12 cellular contexts compared by ENCODE assay signal in the genomic region with DNA sequence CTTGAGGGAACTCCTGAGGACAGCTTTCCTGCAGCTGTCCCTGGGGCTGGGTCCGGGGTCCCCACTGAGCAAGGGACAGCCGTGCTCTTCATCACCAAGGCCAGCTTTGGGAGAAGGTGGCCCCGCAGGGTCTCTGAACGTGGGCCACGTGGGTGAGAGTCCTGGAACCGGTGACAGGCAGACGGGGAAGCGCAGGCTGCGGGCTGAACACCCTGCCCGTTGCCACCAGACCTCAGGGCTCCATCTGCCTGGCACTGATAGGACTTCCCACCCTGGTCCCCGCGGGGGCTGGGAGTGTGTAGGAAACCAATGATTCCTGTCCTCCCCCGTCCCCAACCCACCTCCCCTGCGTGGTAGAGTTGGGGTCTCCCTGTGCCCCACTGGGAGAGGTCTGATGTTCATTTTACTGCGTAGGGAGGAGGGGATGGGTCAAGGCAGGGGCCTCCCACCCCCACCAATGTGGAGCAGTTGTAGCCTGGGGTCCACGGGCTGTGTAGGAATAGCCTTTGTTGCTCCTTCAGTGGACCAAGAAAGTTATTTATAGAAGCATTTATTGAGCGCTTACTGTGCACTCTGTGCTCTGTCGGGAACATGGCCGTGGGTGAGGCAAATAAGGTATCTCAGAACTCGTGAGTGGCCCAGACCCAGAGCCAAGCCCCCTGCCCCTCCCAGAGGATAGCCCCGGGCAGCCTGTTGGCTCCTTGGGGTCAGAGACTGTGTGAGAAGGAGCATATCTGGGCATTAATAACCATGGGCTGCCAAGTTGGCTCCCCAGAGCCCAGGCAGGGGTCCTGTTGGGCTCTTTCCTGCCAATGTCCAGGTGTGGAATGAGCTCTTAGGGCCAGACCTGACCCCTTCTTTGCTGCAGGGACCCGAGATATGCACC. TPM values are rescaled to one million over a fixed set of nuclear protein-coding genes. Genes with fewer than 3 reads are reported as not detected.
DNase-seq lines count a peak whose midpoint lies in the region; ATAC-seq, FAIRE-seq and TF ChIP-seq lines count a peak whose summit lies in the region.
"Had no signal": no experiment of that assay in that cellular context is flagged by ENCODE, and none has a peak within 500 bp of the region (broad histone marks: within the 10 kb centered on the region; RNA-seq: fewer than 3 reads in every experiment).

No MANE protein-coding gene starts in this region.

- FAIRE-seq in bronchial epithelial cell (lab: Jason Lieb, UNC): no peak
- FAIRE-seq: GM12892, RCC 7860 had no signal

- ATAC-seq in PC-3 (no peak), lower lobe of right lung (no peak), GM21360 (IDR thresholded peaks at IDR 0.05; ENCODE audit: unreplicated experiment) (no peak), HG02970 (IDR thresholded peaks at IDR 0.05; ENCODE audit: low FRiP score, unreplicated experiment) (no peak), GM18858 (IDR thresholded peaks at IDR 0.05; ENCODE audit: unreplicated experiment) (no peak)
- ATAC-seq: esophagus mucosa; naive thymus-derived CD8-positive, alpha-beta T cell had no signal

- H3K4me3 ChIP-seq in PC-3 (ENCODE audit: low read length) (peak overlapping the region; percentile 71; the same call in 1 of the 2 replicates), bronchial epithelial cell (ENCODE audit: low read depth, low read length) (peak overlapping the region; percentile 14), lower lobe of right lung (peak overlapping the region; percentile 50), suprapubic skin (peak overlapping the region; percentile 38)

- H3K9me2 ChIP-seq in PC-3 (replicated peaks; ENCODE audit: low read length): no peaks in the 10 kb centered on the region

- POLR2A ChIA-PET in PC-3 (lab: Charles Lee; ENCODE audit: unreplicated experiment): no interaction called here

- CTCF ChIA-PET in PC-3 (lab: Charles Lee): no interaction called here

- H3K9me3 ChIP-seq in PC-3 (ENCODE audit: low read length): no peaks in the 10 kb centered on the region
- no peaks in the 10 kb centered on the region for H3K9me3 ChIP-seq in lower lobe of right lung
- H3K9me3 ChIP-seq in suprapubic skin: no peaks in the 10 kb centered on the region

- H4K20me1 ChIP-seq in PC-3 (ENCODE audit: low read length): no peaks in the 10 kb centered on the region

- DNase-seq in PC-3 (no peak), bronchial epithelial cell (ENCODE audit: low read depth) (no peak), lower lobe of right lung (no peak), suprapubic skin (ENCODE audit: low spot score in 2 of 2) (no peak)
- DNase-seq: naive thymus-derived CD8-positive, alpha-beta T cell; stimulated activated CD4-positive, alpha-beta T cell treated with anti-CD3 and anti-CD28 coated beads, Interleukin-15, amount 100 ng/mL, for 24 hours had no signal

- 53% methylated on average over 5 of the region's 22 CpGs for WGBS in suprapubic skin

- no peaks in the 10 kb centered on the region for H3F3A ChIP-seq in PC-3 (ENCODE audit: low read length, unreplicated experiment)

- H3K27ac ChIP-seq in PC-3 (ENCODE audit: low read length) (no peak overlapping the region), lower lobe of right lung (peak overlapping the region; percentile 65), suprapubic skin (peak overlapping the region; percentile 62)

- H3K27me3 ChIP-seq in PC-3 (ENCODE audit: low read length) (no peaks in the 10 kb centered on the region), bronchial epithelial cell (ENCODE audit: control insufficient read depth, insufficient read depth, low read length) (no peaks in the 10 kb centered on the region), lower lobe of right lung (ENCODE audit: low read depth) (no peaks in the 10 kb centered on the region), suprapubic skin (peaks cover 7% of the 10 kb centered on the region)

- TF ChIP-seq POLR2A in suprapubic skin (IDR thresholded peaks at IDR 0.05): no peak

- intact Hi-C loops in PC-3 (cut with micrococcal nuclease) (loop anchor here (2.0 kb wide), 1 partner anchor 39 kb away; no protein-coding TSS in a partner anchor), lower lobe of right lung (cut with DNase I) (no loop called here)

- TF ChIP-seq CTCF in PC-3 (conservative IDR thresholded peaks at IDR 0.05; ENCODE audit: low read depth, low read length): no peak
- TF ChIP-seq CTCF in bronchial epithelial cell (IDR thresholded peaks at IDR 0.05; ENCODE audit: insufficient read depth, low read length, severe bottlenecking): no peak
- no peak for TF ChIP-seq CTCF in lower lobe of right lung (IDR thresholded peaks at IDR 0.05)
- TF ChIP-seq CTCF in suprapubic skin (IDR thresholded peaks at IDR 0.05): no peak

- no peak overlapping the region; the same call in 1 of the 2 replicates for H3K9ac ChIP-seq in PC-3 (ENCODE audit: low read length)

- no TSS peak for BruUV-seq in PC-3 (replicated peaks; lab: Mats Ljungman, UMichigan)

- H3K36me3 ChIP-seq in PC-3 (ENCODE audit: low read depth, low read length) (no peaks in the 10 kb centered on the region; the same call in 1 of the 2 replicates), bronchial epithelial cell (ENCODE audit: control insufficient read depth, insufficient read depth, low read length) (peaks cover 25% of the 10 kb centered on the region), lower lobe of right lung (no peaks in the 10 kb centered on the region), suprapubic skin (no peaks in the 10 kb centered on the region)

- H3K4me1 ChIP-seq in PC-3 (ENCODE audit: insufficient read depth, low read length): peaks cover 66% of the 10 kb centered on the region
- H3K4me1 ChIP-seq in lower lobe of right lung: peaks cover 16% of the 10 kb centered on the region
- peaks cover 74% of the 10 kb centered on the region for H3K4me1 ChIP-seq in suprapubic skin

- H3K4me2 ChIP-seq in PC-3 (ENCODE audit: low read length): peak overlapping the region; percentile 88

- TF ChIP-seq EP300 in suprapubic skin (IDR thresholded peaks at IDR 0.05): no peak

- no peak overlapping the region for H2AFZ ChIP-seq in PC-3 (ENCODE audit: low read length)

- peaks cover 66% of the 10 kb centered on the region for H3K79me2 ChIP-seq in PC-3 (ENCODE audit: low read length)

RNA-seq across cellular contexts. Expression of gene ADGRG1, which starts 1.3 kb away (rescaled TPM):
- total RNA-seq in PC-3 (2014; rRNA removed): 33.7 and 41.5 TPM in 2 replicates
- 21.1 and 45.3 TPM in 2 replicates for total RNA-seq in bronchial epithelial cell
- 37.9 TPM for total RNA-seq in lower lobe of right lung
- 100 to 1,000 TPM; 107 to 202 (median 139) TPM for total RNA-seq in suprapubic skin

RNA-seq across cellular contexts. Expression of gene ADGRG3, which starts 38.3 kb away (rescaled TPM):
- total RNA-seq in PC-3 (2014; rRNA removed) (not detected in 2 replicates), bronchial epithelial cell (0.13 TPM in 1 of 2 replicates, not detected in the other), lower lobe of right lung (7.7 TPM), suprapubic skin (1 to 10 TPM in 2 of 4 donors, under 1 TPM in 1, not detected in 1; 0.32 to 2.0 (median 2.0) TPM)
- total RNA-seq: naive thymus-derived CD8-positive, alpha-beta T cell had no signal

Comparison
In these comparisons a context has a peak if more than half of its experiments do, and no peak if none do; other contexts are left out.
1. H3K4me3 ChIP-seq: peak in every context shown above with its lines; median percentile 71 in PC-3; 50 in lower lobe of right lung; 38 in suprapubic skin; 14 in bronchial epithelial cell.